8 cellular contexts compared by ENCODE assay signal in the genomic region with DNA sequence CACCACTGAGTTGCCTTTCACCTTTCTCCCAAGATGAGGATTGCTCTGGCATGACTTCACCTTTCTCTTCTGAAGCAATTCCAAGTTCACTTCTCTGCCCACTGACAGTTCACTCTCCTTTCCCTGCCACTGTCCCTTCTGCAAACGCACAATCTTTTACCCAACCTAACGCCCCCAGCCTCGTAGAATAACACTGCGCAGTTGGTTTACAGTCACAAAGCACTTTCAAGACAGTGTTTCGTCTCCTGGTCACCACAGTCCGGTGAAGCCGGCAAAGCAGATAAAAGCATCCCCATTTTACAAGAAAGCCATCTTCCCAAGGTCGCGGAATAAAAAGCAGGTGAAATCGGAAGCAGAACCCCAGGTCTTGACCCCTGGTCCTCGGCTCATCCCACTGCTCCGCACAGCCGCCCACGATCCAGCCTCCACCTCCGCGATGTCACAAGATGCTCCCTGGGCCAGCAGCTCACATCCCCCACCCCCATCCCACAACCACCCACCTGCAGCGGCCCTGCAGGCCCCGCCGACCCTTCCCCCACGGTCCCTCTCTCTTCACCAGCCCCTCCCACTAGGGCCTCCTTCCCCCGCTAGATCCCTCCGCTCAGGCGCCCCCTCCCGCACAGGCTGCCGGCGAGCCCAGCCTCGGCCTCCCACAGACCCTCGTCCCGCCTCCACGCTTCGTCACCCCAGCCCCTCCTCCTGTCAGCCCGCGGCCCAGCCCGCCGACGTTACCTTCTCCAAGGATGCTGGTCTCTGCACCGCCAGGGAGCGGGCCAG. TPM values are rescaled to one million over a fixed set of nuclear protein-coding genes. Genes with fewer than 3 reads are reported as not detected.
A peak's percentile ranks its signal among the peaks of the same experiment; 100 is the strongest.
DNase-seq lines count a peak whose midpoint lies in the region; ATAC-seq, FAIRE-seq and TF ChIP-seq lines count a peak whose summit lies in the region.

No MANE protein-coding gene starts in this region.

- H3K4me3 ChIP-seq in astrocyte (ENCODE audit: insufficient read depth, low read depth, low read length) (peak overlapping the region; percentile 77), hepatocyte (peak overlapping the region; percentile 65), rectal smooth muscle tissue (ENCODE audit: low read length) (peak overlapping the region; percentile 70), vagina (peak overlapping the region; percentile 72 to 79)

- H3K4me1 Mint-ChIP-seq in T-helper 2 cell treated with Interferon-gamma antibody and Interleukin-4, amounts not matched to agents 5 μg/mL and 100 μg/mL, for 36 hours (ENCODE audit: low read depth): peaks cover 25% of the 10 kb centered on the region
- peaks cover 2% of the 10 kb centered on the region for H3K4me1 Mint-ChIP-seq in astrocyte (ENCODE audit: low read depth, unreplicated experiment)

- H3K9ac ChIP-seq in astrocyte (ENCODE audit: low read length) (peak overlapping the region; percentile 79), rectal smooth muscle tissue (ENCODE audit: low read length) (peak overlapping the region; percentile 43)

- TF ChIP-seq CTCF in GM13976 (IDR thresholded peaks at IDR 0.05; ENCODE audit: borderline replicate concordance, control extremely low read depth, extremely low read depth, insufficient read depth, missing control alignments) (no peak), astrocyte (IDR thresholded peaks at IDR 0.05; ENCODE audit: insufficient read depth, low read depth, low read length) (no peak), hepatocyte (IDR thresholded peaks at IDR 0.05; ENCODE audit: poor library complexity) (no peak), vagina (IDR thresholded peaks at IDR 0.05) (no peak)

- peaks cover 11% of the 10 kb centered on the region for H3K4me1 ChIP-seq in astrocyte (ENCODE audit: insufficient read depth, low read length)
- peaks cover 26% of the 10 kb centered on the region for H3K4me1 ChIP-seq in hepatocyte (ENCODE audit: insufficient read depth)
- peaks cover 13% of the 10 kb centered on the region for H3K4me1 ChIP-seq in rectal smooth muscle tissue (ENCODE audit: control insufficient read depth, insufficient read depth, low read length)
- peaks cover 78% of the 10 kb centered on the region for H3K4me1 ChIP-seq in vagina

- peak; percentile 47 for ATAC-seq in HG02759 (IDR thresholded peaks at IDR 0.05; ENCODE audit: unreplicated experiment)

- intact Hi-C loops in vagina (cut with DNase I): loop anchor here (5.0 kb wide), 1 partner anchor 59 kb away; the partner anchor contains the start of gene CRKL

- peak overlapping the region; percentile 88 for H3K4me3 Mint-ChIP-seq in T-helper 2 cell treated with Interferon-gamma antibody and Interleukin-4, amounts not matched to agents 5 μg/mL and 100 μg/mL, for 36 hours
- peak overlapping the region; percentile 89 for H3K4me3 Mint-ChIP-seq in astrocyte (ENCODE audit: unreplicated experiment)

- H3K27ac ChIP-seq in astrocyte (ENCODE audit: low read depth, low read length) (peak overlapping the region; percentile 66), hepatocyte (peak overlapping the region; percentile 97), rectal smooth muscle tissue (ENCODE audit: low read depth, low read length) (peak overlapping the region; percentile 86), vagina (peak overlapping the region; percentile 85)

- no peaks in the 10 kb centered on the region for H3K27me3 Mint-ChIP-seq in T-helper 2 cell treated with Interferon-gamma antibody and Interleukin-4, amounts not matched to agents 5 μg/mL and 100 μg/mL, for 36 hours (ENCODE audit: low read depth)
- H3K27me3 Mint-ChIP-seq in astrocyte (ENCODE audit: low read depth, unreplicated experiment): no peaks in the 10 kb centered on the region

- FAIRE-seq in astrocyte (lab: Jason Lieb, UNC): no peak

- H3K36me3 Mint-ChIP-seq in T-helper 2 cell treated with Interferon-gamma antibody and Interleukin-4, amounts not matched to agents 5 μg/mL and 100 μg/mL, for 36 hours (ENCODE audit: low read depth): peaks cover 7% of the 10 kb centered on the region
- peaks cover 4% of the 10 kb centered on the region for H3K36me3 Mint-ChIP-seq in astrocyte (ENCODE audit: low read depth, unreplicated experiment)

- H3K9me3 ChIP-seq in astrocyte (ENCODE audit: insufficient read depth, low read depth, low read length) (no peaks in the 10 kb centered on the region), hepatocyte (ENCODE audit: low read depth) (no peaks in the 10 kb centered on the region), vagina (no peaks in the 10 kb centered on the region)

- H4K20me1 ChIP-seq in astrocyte (ENCODE audit: insufficient read depth, low read length) (peaks cover 49% of the 10 kb centered on the region), hepatocyte (ENCODE audit: insufficient read depth, poor library complexity, severe bottlenecking) (peaks cover 32% of the 10 kb centered on the region)

- H3K9me2 ChIP-seq in hepatocyte (replicated peaks; ENCODE audit: insufficient read depth): no peaks in the 10 kb centered on the region

- in situ Hi-C loops in GM13976 (cut with MboI; ENCODE audit: low sequenced_read_pairs, unreplicated experiment): no loop called here

- H3K27me3 ChIP-seq in astrocyte (ENCODE audit: insufficient read depth, low read length): no peaks in the 10 kb centered on the region
- H3K27me3 ChIP-seq in hepatocyte: no peaks in the 10 kb centered on the region
- H3K27me3 ChIP-seq in rectal smooth muscle tissue (ENCODE audit: control insufficient read depth, insufficient read depth, low read length): no peaks in the 10 kb centered on the region
- H3K27me3 ChIP-seq in vagina: no peaks in the 10 kb centered on the region

- WGBS in hepatocyte (ENCODE audit: low lambda C conversion rate, missing lambda C conversion rate): 2% methylated on average over 31 of the region's 38 CpGs

- peaks cover 56% of the 10 kb centered on the region for H3K79me2 ChIP-seq in astrocyte (ENCODE audit: insufficient read depth, low read length)
- H3K79me2 ChIP-seq in hepatocyte: peaks cover 88% of the 10 kb centered on the region

- H3K9me3 Mint-ChIP-seq in T-helper 2 cell treated with Interferon-gamma antibody and Interleukin-4, amounts not matched to agents 5 μg/mL and 100 μg/mL, for 36 hours: no peaks in the 10 kb centered on the region
- no peaks in the 10 kb centered on the region for H3K9me3 Mint-ChIP-seq in astrocyte (ENCODE audit: unreplicated experiment)

- DNase-seq in GM13976 (ENCODE audit: low spot score) (peak; percentile 89), NCI-H128 (lab: John Stamatoyannopoulos, UW; ENCODE audit: unreplicated experiment) (peak; percentile 36), astrocyte (ENCODE audit: low read depth) (peak; percentile 82), hepatocyte (ENCODE audit: low spot score) (peak; percentile 94), vagina (ENCODE audit: extremely low spot score in 2 of 2) (peak in 1 of 2 donors; percentile 94)
- peak; percentile 82 for DNase-seq in T-helper 2 cell treated with Interferon-gamma antibody and Interleukin-4, amounts not matched to agents 5 μg/mL and 100 μg/mL, for 36 hours (ENCODE audit: low spot score)

- H3K36me3 ChIP-seq in astrocyte (ENCODE audit: insufficient read depth, low read length) (no peaks in the 10 kb centered on the region), hepatocyte (replicated peaks; ENCODE audit: insufficient read depth, low read depth) (no peaks in the 10 kb centered on the region), rectal smooth muscle tissue (ENCODE audit: control insufficient read depth, insufficient read depth, low read length) (no peaks in the 10 kb centered on the region), vagina (no peaks in the 10 kb centered on the region)

- peak overlapping the region; percentile 72 for H2AFZ ChIP-seq in astrocyte (ENCODE audit: low read depth, low read length)
- peak overlapping the region; percentile 46 for H2AFZ ChIP-seq in hepatocyte

- H3K4me2 ChIP-seq in astrocyte (ENCODE audit: low read length) (peak overlapping the region; percentile 94), hepatocyte (peak overlapping the region; percentile 95)

- TF ChIP-seq POLR2A in vagina (IDR thresholded peaks at IDR 0.05): no peak

- H3K27ac Mint-ChIP-seq in T-helper 2 cell treated with Interferon-gamma antibody and Interleukin-4, amounts not matched to agents 5 μg/mL and 100 μg/mL, for 36 hours: peak overlapping the region; percentile 86
- H3K27ac Mint-ChIP-seq in astrocyte (ENCODE audit: unreplicated experiment): peak overlapping the region; percentile 51

RNA-seq across cellular contexts. Expression of gene PI4KA, which starts 0.6 kb away (rescaled TPM):
- total RNA-seq in astrocyte: 35.9 and 37.3 TPM in 2 replicates
- total RNA-seq in hepatocyte: 59.1 and 62.2 TPM in 2 replicates
- polyA plus RNA-seq in hepatocyte: 75.7 and 80.5 TPM in 2 replicates
- 135 TPM for total RNA-seq in vagina

RNA-seq across cellular contexts. Expression of gene SNAP29, which starts 0.8 kb away (rescaled TPM):
- 19.6 and 24.6 TPM in 2 replicates for total RNA-seq in astrocyte
- total RNA-seq in hepatocyte: 14.5 and 15.7 TPM in 2 replicates
- 34.3 and 41.0 TPM in 2 replicates for polyA plus RNA-seq in hepatocyte
- 18.9 TPM for total RNA-seq in vagina

RNA-seq across cellular contexts. Expression of gene CRKL, which starts 59.2 kb away (rescaled TPM):
- 59.5 and 63.0 TPM in 2 replicates for total RNA-seq in astrocyte
- 46.5 and 49.2 TPM in 2 replicates for total RNA-seq in hepatocyte
- polyA plus RNA-seq in hepatocyte: 30.7 and 31.8 TPM in 2 replicates
- total RNA-seq in vagina: 37.6 TPM
